In genomic region chr22:50146440-50147228, GRCh38 we compare ENCODE assay signal across 1 cellular context.
TF ChIP-seq lines count a peak whose summit lies in the region.

No MANE protein-coding gene starts in this region.

TF ChIP-seq in HepG2, 621 proteins besides CTCF, POLR2A, EP300 and RAD21 (continued from another document and continues in another):
- TF ChIP-seq, protein P1, sequence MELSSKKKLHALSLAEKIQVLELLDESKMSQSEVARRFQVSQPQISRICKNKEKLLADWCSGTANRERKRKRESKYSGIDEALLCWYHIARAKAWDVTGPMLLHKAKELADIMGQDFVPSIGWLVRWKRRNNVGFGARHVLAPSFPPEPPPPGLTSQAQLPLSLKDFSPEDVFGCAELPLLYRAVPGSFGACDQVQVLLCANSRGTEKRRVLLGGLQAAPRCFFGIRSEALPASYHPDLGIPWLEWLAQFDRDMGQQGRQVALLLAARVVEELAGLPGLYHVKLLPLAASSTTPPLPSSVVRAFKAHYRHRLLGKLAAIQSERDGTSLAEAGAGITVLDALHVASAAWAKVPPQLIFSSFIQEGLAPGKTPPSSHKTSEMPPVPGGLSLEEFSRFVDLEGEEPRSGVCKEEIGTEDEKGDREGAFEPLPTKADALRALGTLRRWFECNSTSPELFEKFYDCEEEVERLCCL (CRISPR knock-in tag; IDR thresholded peaks at IDR 0.05; ENCODE audit: borderline replicate concordance) = no peak
- no peak for TF ChIP-seq AKAP8 (CRISPR knock-in tag; IDR thresholded peaks at IDR 0.05)
- TF ChIP-seq U2AF1 (optimal IDR thresholded peaks at IDR 0.05; ENCODE audit: low read depth, low read length) = no peak
- no peak for TF ChIP-seq HNF1A (IDR thresholded peaks at IDR 0.05; ENCODE audit: low read depth)
- TF ChIP-seq HNF1A (CRISPR knock-in tag; IDR thresholded peaks at IDR 0.05; ENCODE audit: borderline replicate concordance) = no peak
- TF ChIP-seq GABPB1 (CRISPR knock-in tag; IDR thresholded peaks at IDR 0.05) = no peak; the same call in 1 of the 2 replicates
- TF ChIP-seq SMC3 (IDR thresholded peaks at IDR 0.05; ENCODE audit: low read length) = peak; percentile 84
- no peak for TF ChIP-seq ZBTB26 (CRISPR knock-in tag; IDR thresholded peaks at IDR 0.05; ENCODE audit: borderline replicate concordance)
- no peak for TF ChIP-seq ADNP (CRISPR knock-in tag; IDR thresholded peaks at IDR 0.05)
- TF ChIP-seq KAT7 (CRISPR knock-in tag; IDR thresholded peaks at IDR 0.05; ENCODE audit: borderline replicate concordance) = no peak
- TF ChIP-seq ZNF597 (CRISPR knock-in tag; IDR thresholded peaks at IDR 0.05) = no peak
- TF ChIP-seq DBP (CRISPR knock-in tag; IDR thresholded peaks at IDR 0.05; ENCODE audit: not compliant biosample characterization) = no peak
- no peak for TF ChIP-seq ATF7 (IDR thresholded peaks at IDR 0.05)
- no peak for TF ChIP-seq ATF7 (CRISPR knock-in tag; IDR thresholded peaks at IDR 0.05)
- no peak for TF ChIP-seq BHLHE40 (IDR thresholded peaks at IDR 0.05; ENCODE audit: low read length)
- no peak for TF ChIP-seq MXD3 (CRISPR knock-in tag; IDR thresholded peaks at IDR 0.05)
- no peak for TF ChIP-seq KLF15 (CRISPR knock-in tag; IDR thresholded peaks at IDR 0.05; ENCODE audit: borderline replicate concordance)
- TF ChIP-seq SETDB1 (CRISPR knock-in tag; IDR thresholded peaks at IDR 0.05; ENCODE audit: borderline replicate concordance) = no peak
- TF ChIP-seq BRCA1 (CRISPR knock-in tag; IDR thresholded peaks at IDR 0.05) = no peak
- TF ChIP-seq ZKSCAN1 (IDR thresholded peaks at IDR 0.05; ENCODE audit: low read length) = no peak
- no peak for TF ChIP-seq HMG20A (CRISPR knock-in tag; IDR thresholded peaks at IDR 0.05; ENCODE audit: borderline replicate concordance)
- no peak for TF ChIP-seq HNRNPK (IDR thresholded peaks at IDR 0.05; ENCODE audit: low read depth, low read length, poor library complexity, severe bottlenecking)
- no peak for TF ChIP-seq ZNF891 (CRISPR knock-in tag; IDR thresholded peaks at IDR 0.05)
- TF ChIP-seq ZFP37 (CRISPR knock-in tag; IDR thresholded peaks at IDR 0.05; ENCODE audit: borderline replicate concordance) = no peak
- TF ChIP-seq, protein P2, sequence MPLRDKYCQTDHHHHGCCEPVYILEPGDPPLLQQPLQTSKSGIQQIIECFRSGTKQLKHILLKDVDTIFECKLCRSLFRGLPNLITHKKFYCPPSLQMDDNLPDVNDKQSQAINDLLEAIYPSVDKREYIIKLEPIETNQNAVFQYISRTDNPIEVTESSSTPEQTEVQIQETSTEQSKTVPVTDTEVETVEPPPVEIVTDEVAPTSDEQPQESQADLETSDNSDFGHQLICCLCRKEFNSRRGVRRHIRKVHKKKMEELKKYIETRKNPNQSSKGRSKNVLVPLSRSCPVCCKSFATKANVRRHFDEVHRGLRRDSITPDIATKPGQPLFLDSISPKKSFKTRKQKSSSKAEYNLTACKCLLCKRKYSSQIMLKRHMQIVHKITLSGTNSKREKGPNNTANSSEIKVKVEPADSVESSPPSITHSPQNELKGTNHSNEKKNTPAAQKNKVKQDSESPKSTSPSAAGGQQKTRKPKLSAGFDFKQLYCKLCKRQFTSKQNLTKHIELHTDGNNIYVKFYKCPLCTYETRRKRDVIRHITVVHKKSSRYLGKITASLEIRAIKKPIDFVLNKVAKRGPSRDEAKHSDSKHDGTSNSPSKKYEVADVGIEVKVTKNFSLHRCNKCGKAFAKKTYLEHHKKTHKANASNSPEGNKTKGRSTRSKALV (CRISPR knock-in tag; IDR thresholded peaks at IDR 0.05) = peak; percentile 59; the same call in 1 of the 2 replicates
- no peak for TF ChIP-seq CCAR2 (optimal IDR thresholded peaks at IDR 0.05; ENCODE audit: low read depth, low read length)
- no peak; the same call in 1 of the 2 replicates for TF ChIP-seq NR1H2 (CRISPR knock-in tag; IDR thresholded peaks at IDR 0.05; ENCODE audit: borderline replicate concordance, low read depth)
- TF ChIP-seq ZNF251 (CRISPR knock-in tag; IDR thresholded peaks at IDR 0.05) = no peak
- TF ChIP-seq TBX3 (IDR thresholded peaks at IDR 0.05; ENCODE audit: borderline replicate concordance) = 0 out of 2 replicates have a peak, but pooled peaks have one; percentile 18
- TF ChIP-seq ZNF207 (IDR thresholded peaks at IDR 0.05; ENCODE audit: borderline replicate concordance) = no peak
- TF ChIP-seq STAT5B (CRISPR knock-in tag; IDR thresholded peaks at IDR 0.05) = no peak
- TF ChIP-seq ZNF550 (CRISPR knock-in tag; IDR thresholded peaks at IDR 0.05; ENCODE audit: borderline replicate concordance) = no peak
- TF ChIP-seq MIER3 (CRISPR knock-in tag; IDR thresholded peaks at IDR 0.05; ENCODE audit: borderline replicate concordance) = no peak
- TF ChIP-seq RERE (CRISPR knock-in tag; IDR thresholded peaks at IDR 0.05; ENCODE audit: low read depth) = no peak
- TF ChIP-seq RNF219 (CRISPR knock-in tag; IDR thresholded peaks at IDR 0.05) = no peak
- no peak for TF ChIP-seq SP1 (IDR thresholded peaks at IDR 0.05)
- no peak for TF ChIP-seq SP1 (CRISPR knock-in tag; IDR thresholded peaks at IDR 0.05)
- TF ChIP-seq FIP1L1 (IDR thresholded peaks at IDR 0.05; ENCODE audit: borderline replicate concordance, insufficient read depth, low read depth, low read length) = no peak
- no peak for TF ChIP-seq ZNF30 (CRISPR knock-in tag; IDR thresholded peaks at IDR 0.05)
- TF ChIP-seq TSC22D2 (CRISPR knock-in tag; IDR thresholded peaks at IDR 0.05; ENCODE audit: borderline replicate concordance) = no peak
- TF ChIP-seq MYC (CRISPR knock-in tag; IDR thresholded peaks at IDR 0.05; ENCODE audit: borderline replicate concordance) = peak; percentile 53; the same call in 1 of the 2 replicates
